Comparison of ENCODE assay signal across 1 cellular context in genomic region chr1:182247832-182248231, GRCh38.
A peak's percentile ranks its signal among the peaks of the same experiment; 100 is the strongest.
TF ChIP-seq lines count a peak whose summit lies in the region.
"Not testable (repeated sequence)": the region's sequence is repeated elsewhere in the genome, so short reads cannot be mapped to it uniquely, and the experiment has no call there.

No MANE protein-coding gene starts in this region.

TF ChIP-seq in K562, 482 proteins besides CTCF, POLR2A, EP300 and RAD21 (continued from another document):
- peak; percentile 93 for TF ChIP-seq PKNOX1 (IDR thresholded peaks at IDR 0.05)
- peak in 1 of 2 experiments; percentile 52; a peak in 2 of 4 replicates for TF ChIP-seq KDM1A (IDR thresholded peaks at IDR 0.05)
- peak; percentile 51; the same call in 1 of the 2 replicates for TF ChIP-seq SMARCA4 (IDR thresholded peaks at IDR 0.05)
- 0 out of 2 replicates have a peak, but pooled peaks have one; percentile 36 for TF ChIP-seq ARID1B (IDR thresholded peaks at IDR 0.05)
- TF ChIP-seq HDAC1 (IDR thresholded peaks at IDR 0.05): peak in 1 of 2 experiments; percentile 31; a peak in 1 of 4 replicates
- 0 out of 2 replicates have a peak, but pooled peaks have one; percentile 33 for TF ChIP-seq JUN (IDR thresholded peaks at IDR 0.05; ENCODE audit: borderline replicate concordance, low read depth, low read length)
- not testable (repeated sequence) for TF ChIP-seq JUN (CRISPR knock-in tag; IDR thresholded peaks at IDR 0.05; ENCODE audit: borderline replicate concordance); ATF3 (CRISPR knock-in tag; conservative IDR thresholded peaks at IDR 0.05)
- 0 out of 2 replicates have a peak, but pooled peaks have one; percentile 9 for TF ChIP-seq ZNF512 (tag; IDR thresholded peaks at IDR 0.05)
- 0 out of 2 replicates have a peak, but pooled peaks have one; percentile 25 for TF ChIP-seq ZNF121 (CRISPR knock-in tag; conservative IDR thresholded peaks at IDR 0.05)
- peak; percentile 53; the same call in 1 of the 2 replicates for TF ChIP-seq JUND (IDR thresholded peaks at IDR 0.05; ENCODE audit: borderline replicate concordance, low read depth, low read length)
- TF ChIP-seq JUND (tag; IDR thresholded peaks at IDR 0.05; ENCODE audit: borderline replicate concordance, low read depth, low read length): 0 out of 3 replicates have a peak, but pooled peaks have one; percentile 45
- peak; percentile 56; the same call in 1 of the 2 replicates for TF ChIP-seq DPF2 (IDR thresholded peaks at IDR 0.05)
- TF ChIP-seq HDGF (IDR thresholded peaks at IDR 0.05): 0 out of 2 replicates have a peak, but pooled peaks have one; percentile 40
- 0 out of 2 replicates have a peak, but pooled peaks have one; percentile 20 for TF ChIP-seq BCOR (IDR thresholded peaks at IDR 0.05)
- TF ChIP-seq FOSL1 (tag; conservative IDR thresholded peaks at IDR 0.05): peak; percentile 90
- peak; percentile 38; the same call in 1 of the 2 replicates for TF ChIP-seq ZEB2 (IDR thresholded peaks at IDR 0.05)
- TF ChIP-seq ATF3 (IDR thresholded peaks at IDR 0.05): peak; percentile 77
- TF ChIP-seq SMARCE1 (IDR thresholded peaks at IDR 0.05): peak; percentile 54; the same call in 1 of the 2 replicates
